Comparison of ENCODE assay signal across 17 cellular contexts in genomic region chr1:170238704-170239391, GRCh38.
DNase-seq lines count a peak whose midpoint lies in the region; FAIRE-seq and TF ChIP-seq lines count a peak whose summit lies in the region.
"Had no signal": no experiment of that assay in that cellular context is flagged by ENCODE, and none has a peak within 500 bp of the region (broad histone marks: within the 10 kb centered on the region; RNA-seq: fewer than 3 reads in every experiment).

No MANE protein-coding gene starts in this region.

- H3K27me3 Mint-ChIP-seq in neural progenitor cell (ENCODE audit: insufficient read depth, low read depth): peaks cover 2% of the 10 kb centered on the region
- H3K27me3 Mint-ChIP-seq: B cell had no signal

- DNase-seq in D721Med (ENCODE audit: insufficient read length, low spot score): no peak
- no peak for DNase-seq in MM.1S
- no peak for DNase-seq in H1 (ENCODE audit: low read depth in 1 of 2, low spot score in 2 of 2)
- DNase-seq in neural progenitor cell (ENCODE audit: low spot score): peak; percentile 3
- DNase-seq in activated CD4-positive, alpha-beta T cell treated with anti-CD3 and anti-CD28 coated beads, Interleukin-2, amount 50 U/mL, for 48 hours: no peak
- DNase-seq in AG08396 (ENCODE audit: low spot score): no peak
- DNase-seq in head of caudate nucleus: no peak
- no peak for DNase-seq in cerebellar cortex (ENCODE audit: low spot score)
- DNase-seq: KG1, NCI-H1105, NCI-H2081, NCI-H446, NCI-H526, RPMI8226, SHP77 had no signal

- H3K4me1 ChIP-seq in MM.1S (ENCODE audit: low read length) (no peaks in the 10 kb centered on the region), H1 (replicated peaks in 1 of 4; ENCODE audit: control insufficient read depth in 3 of 4, insufficient read depth in 4 of 4, low read length in 3 of 4) (no peaks in the 10 kb centered on the region), neural progenitor cell (no peaks in the 10 kb centered on the region)

- H3K9me3 Mint-ChIP-seq in neural progenitor cell: no peaks in the 10 kb centered on the region

- H3K79me1 ChIP-seq in H1 (ENCODE audit: low read depth, low read length): no peaks in the 10 kb centered on the region

- no peaks in the 10 kb centered on the region for H3K23me2 ChIP-seq in H1 (ENCODE audit: low read depth, low read length)

- intact Hi-C loops in head of caudate nucleus (cut with DNase I): no loop called here

- H3K27ac ChIP-seq in MM.1S (ENCODE audit: low read length) (no peak overlapping the region), H1 (ENCODE audit: low read depth, low read length) (no peak overlapping the region), neural progenitor cell (no peak overlapping the region)

- no peak overlapping the region for H2BK120ac ChIP-seq in H1 (replicated peaks; ENCODE audit: low read depth, low read length)

- H2BK15ac ChIP-seq in H1 (ENCODE audit: low read length): no peak overlapping the region

- POLR2A ChIA-PET in H1 (lab: Charles Lee; ENCODE audit: partially characterized antibody): no interaction called here

- H4K20me1 ChIP-seq in MM.1S (ENCODE audit: insufficient read depth, low read length): no peaks in the 10 kb centered on the region
- H4K20me1 ChIP-seq in H1 (replicated peaks in 1 of 2; ENCODE audit: control insufficient read depth in 1 of 2, insufficient read depth in 2 of 2, low read length in 2 of 2): no peaks in the 10 kb centered on the region
- H4K20me1 ChIP-seq in neural progenitor cell (ENCODE audit: low read depth): no peaks in the 10 kb centered on the region

- TF ChIP-seq POLR2A in H1 (IDR thresholded peaks at IDR 0.05; ENCODE audit: control extremely low read depth in 1 of 2, low read depth in 2 of 2, low read length in 2 of 2): no peak

- no peak overlapping the region for H3K18ac ChIP-seq in H1 (ENCODE audit: extremely low read depth, low read length)

- FAIRE-seq in D721Med (lab: Jason Lieb, UNC) (peak; percentile 53), H1 (lab: Jason Lieb, UNC) (no peak)

- peaks cover 14% of the 10 kb centered on the region for H3K4me1 Mint-ChIP-seq in neural progenitor cell
- H3K4me1 Mint-ChIP-seq: B cell, CD14-positive monocyte had no signal

- H2BK5ac ChIP-seq in H1 (ENCODE audit: low read depth, low read length): no peak overlapping the region

- H3K14ac ChIP-seq in H1 (ENCODE audit: insufficient read length): no peak overlapping the region

- H3K4me2 ChIP-seq in MM.1S (ENCODE audit: low read depth, low read length) (no peak overlapping the region), H1 (ENCODE audit: insufficient read depth in 1 of 2, low read depth in 2 of 2, low read length in 2 of 2) (no peak overlapping the region), neural progenitor cell (no peak overlapping the region)

- no peak overlapping the region for H3K56ac ChIP-seq in H1 (replicated peaks; ENCODE audit: insufficient read length, low read depth, low read length)

- no peak for TF ChIP-seq EP300 in H1 (IDR thresholded peaks at IDR 0.05; ENCODE audit: borderline replicate concordance in 1 of 2, low read depth in 2 of 2, low read length in 2 of 2)

- no peak overlapping the region for H4K8ac ChIP-seq in H1 (ENCODE audit: extremely low read depth, insufficient read depth, low read length)

- no peak overlapping the region for H2BK20ac ChIP-seq in H1 (ENCODE audit: low read length)

- H3K27me3 ChIP-seq in MM.1S (replicated peaks; ENCODE audit: insufficient read depth, low read length) (no peaks in the 10 kb centered on the region), H1 (replicated peaks in 1 of 4; ENCODE audit: control insufficient read depth in 3 of 4, extremely low read depth in 1 of 4, insufficient read depth in 3 of 4, low read length in 3 of 4) (no peaks in the 10 kb centered on the region), neural progenitor cell (no peaks in the 10 kb centered on the region)

- TF ChIP-seq CTCF in D721Med (IDR thresholded peaks at IDR 0.05; ENCODE audit: insufficient read depth, missing control alignments): no peak
- TF ChIP-seq CTCF in MM.1S (IDR thresholded peaks at IDR 0.05; ENCODE audit: low read length): no peak
- no peak for TF ChIP-seq CTCF in H1 (IDR thresholded peaks at IDR 0.05; ENCODE audit: control extremely low read depth in 1 of 3, insufficient read depth in 1 of 3, low read depth in 1 of 3, low read length in 3 of 3)
- TF ChIP-seq CTCF in neural progenitor cell (IDR thresholded peaks at IDR 0.05): no peak

- H3K4me3 Mint-ChIP-seq in neural progenitor cell: no peak overlapping the region
- H3K4me3 Mint-ChIP-seq: B cell, CD14-positive monocyte had no signal

- H3K36me3 ChIP-seq in MM.1S (replicated peaks; ENCODE audit: insufficient read depth, low read length) (no peaks in the 10 kb centered on the region), H1 (ENCODE audit: control insufficient read depth in 2 of 4, insufficient read depth in 4 of 4, low read length in 3 of 4) (no peaks in the 10 kb centered on the region), neural progenitor cell (no peaks in the 10 kb centered on the region)

- H3K36me3 Mint-ChIP-seq in neural progenitor cell: no peaks in the 10 kb centered on the region
- H3K36me3 Mint-ChIP-seq: CD14-positive monocyte had no signal

- H3K23ac ChIP-seq in H1 (ENCODE audit: insufficient read length): no peak overlapping the region

- no peaks in the 10 kb centered on the region for H3K9me3 ChIP-seq in MM.1S (replicated peaks; ENCODE audit: insufficient read depth, low read length)
- H3K9me3 ChIP-seq in H1 (ENCODE audit: insufficient read depth in 2 of 2, low read depth in 1 of 2, low read length in 1 of 2): no peaks in the 10 kb centered on the region
- H3K9me3 ChIP-seq in neural progenitor cell (ENCODE audit: low read depth): no peaks in the 10 kb centered on the region

- H4K5ac ChIP-seq in H1 (ENCODE audit: insufficient read length, low read depth, low read length): no peak overlapping the region

- H3K27ac Mint-ChIP-seq in neural progenitor cell: no peak overlapping the region
- H3K27ac Mint-ChIP-seq: B cell had no signal

- no peaks in the 10 kb centered on the region for H3K79me2 ChIP-seq in MM.1S (ENCODE audit: low read length)
- H3K79me2 ChIP-seq in H1 (ENCODE audit: control insufficient read depth in 1 of 2, insufficient read depth in 2 of 2, low read length in 2 of 2): no peaks in the 10 kb centered on the region
- no peaks in the 10 kb centered on the region for H3K79me2 ChIP-seq in neural progenitor cell (ENCODE audit: low read depth)

- H2AK5ac ChIP-seq in H1 (ENCODE audit: low read depth, low read length): no peak overlapping the region

- H3K9me2 ChIP-seq in MM.1S (replicated peaks; ENCODE audit: insufficient read depth, low read length): no peaks in the 10 kb centered on the region

- H3F3A ChIP-seq in MM.1S (ENCODE audit: insufficient read depth, low read length) (no peaks in the 10 kb centered on the region), neural progenitor cell (ENCODE audit: low read depth) (no peaks in the 10 kb centered on the region)

- 0 out of 2 replicates have a peak overlapping the region, but pooled peaks have one; percentile 1 for H2AFZ ChIP-seq in MM.1S (ENCODE audit: low read length)
- peak overlapping the region; percentile 34; the same call in 1 of the 2 replicates for H2AFZ ChIP-seq in H1 (ENCODE audit: low read length)
- H2AFZ ChIP-seq in neural progenitor cell (replicated peaks): peak overlapping the region; percentile 76

- H4K91ac ChIP-seq in H1 (replicated peaks; ENCODE audit: insufficient read length, low read length): no peak overlapping the region

- no peak overlapping the region for H2BK12ac ChIP-seq in H1 (ENCODE audit: low read depth, low read length)

- no peak overlapping the region for H3K4ac ChIP-seq in H1 (replicated peaks; ENCODE audit: insufficient read length, low read depth, low read length)

- no peak overlapping the region for H3K9ac ChIP-seq in MM.1S (ENCODE audit: low read length)
- H3K9ac ChIP-seq in H1 (replicated peaks in 1 of 4; ENCODE audit: extremely low read depth in 1 of 4, low read depth in 3 of 4, low read length in 3 of 4): no peak overlapping the region
- H3K9ac ChIP-seq in neural progenitor cell: no peak overlapping the region

- CTCF ChIA-PET in H1 (lab: Charles Lee; ENCODE audit: partially characterized antibody): no interaction called here

- no peak overlapping the region for H3K4me3 ChIP-seq in MM.1S (ENCODE audit: low read length)
- no peak overlapping the region for H3K4me3 ChIP-seq in H1 (ENCODE audit: extremely low read depth in 1 of 4, insufficient read depth in 2 of 4, low read depth in 3 of 4, low read length in 4 of 4)
- H3K4me3 ChIP-seq in neural progenitor cell: no peak overlapping the region

- no peak for TF ChIP-seq RAD21 in H1 (IDR thresholded peaks at IDR 0.05 in 1 of 2, conservative IDR thresholded peaks at IDR 0.05 in 1 of 2; ENCODE audit: low read depth in 2 of 2, low read length in 2 of 2)

- 77 to 100% methylated on average over 1 to 7 of the region's 7 CpGs for whole genome bisulfite sequencing in H1 (ENCODE audit: extremely low coverage in 1 of 2, insufficient coverage in 1 of 2, insufficient read length in 1 of 2, insufficient replicate concordance in 2 of 2, low coverage in 1 of 2, low lambda C conversion rate in 2 of 2, missing lambda C conversion rate in 1 of 2), 2 experiments

TF ChIP-seq in H1, 55 proteins besides CTCF, POLR2A, EP300 and RAD21:
- TF ChIP-seq SUZ12 (IDR thresholded peaks at IDR 0.05; ENCODE audit: low read length): no peak
- no peak for TF ChIP-seq SIX5 (IDR thresholded peaks at IDR 0.05; ENCODE audit: low read depth, low read length)
- no peak for TF ChIP-seq SP1 (IDR thresholded peaks at IDR 0.05; ENCODE audit: low read depth, low read length)
TF ChIP-seq in H1: peak in this region for 0.

Comparison
In these comparisons a context has a peak if more than half of its experiments do, and no peak if none do; other contexts are left out.
1. H2AFZ ChIP-seq: peak in every context shown above with its lines; median percentile 76 in neural progenitor cell; 34 in H1; 1 in MM.1S.